ENCODE assay signal across 21 cellular contexts in the genomic region with DNA sequence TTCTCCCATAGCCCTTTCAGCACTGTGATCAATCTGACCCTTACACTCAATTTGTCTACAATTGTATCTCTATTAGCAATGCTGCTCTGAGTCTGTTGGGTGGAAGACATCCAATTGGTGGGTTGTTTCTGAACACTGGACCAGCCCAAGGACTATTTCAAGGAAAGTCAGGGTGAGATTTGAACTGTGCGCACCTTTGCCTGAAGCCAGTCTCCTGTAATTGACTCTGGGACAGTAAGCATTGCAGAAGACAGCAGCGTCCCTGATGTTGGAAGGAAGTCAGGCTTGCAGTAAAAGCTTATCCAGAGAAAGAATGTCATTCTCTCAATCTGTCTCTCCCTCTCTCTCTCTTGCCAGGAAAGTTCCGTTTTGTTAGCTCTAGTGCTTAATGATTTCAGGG.
"Had no signal": no experiment of that assay in that cellular context is flagged by ENCODE, and none has a peak within 500 bp of the region (broad histone marks: within the 10 kb centered on the region; RNA-seq: fewer than 3 reads in every experiment).

No MANE protein-coding gene starts in this region.

- H3K9me3 ChIP-seq: esophagus muscularis mucosa, left lung, mucosa of descending colon, pancreas had no signal

- H3K4me1 ChIP-seq: esophagus muscularis mucosa, gastroesophageal sphincter, left lung, pancreas had no signal

- ATAC-seq: effector memory CD8-positive, alpha-beta T cell; gastroesophageal sphincter; left lung; mucosa of descending colon; naive thymus-derived CD8-positive, alpha-beta T cell; pancreas; right cardiac atrium had no signal

- H3K4me3 ChIP-seq: left lung, mucosa of descending colon, neural progenitor cell, pancreas had no signal

- DNase-seq: effector memory CD8-positive, alpha-beta T cell; foreskin fibroblast; glutamatergic neuron; immature natural killer cell; left lung; mammary epithelial cell; mucosa of descending colon; naive thymus-derived CD8-positive, alpha-beta T cell; nucleus accumbens; pancreas; right cardiac atrium; small intestine; stimulated activated CD4-positive, alpha-beta T cell treated with anti-CD3 and anti-CD28 coated beads, Interleukin-12 subunit alpha, Interleukin-12 subunit beta, amount 100 ng/mL, for 4 hours; stimulated activated naive CD4-positive, alpha-beta T cell treated with Interleukin-2 at 50 U/mL for 16 hours; trophoblast cell had no signal

- H3K4me1 Mint-ChIP-seq: immature natural killer cell had no signal

- H3K4me3 Mint-ChIP-seq: dendritic cell treated with granulocyte-macrophage colony-stimulating factor and Interleukin-4, amounts not matched to agents 40 ng/mL and 50 ng/mL, for 4 days; effector memory CD8-positive, alpha-beta T cell; immature natural killer cell; naive thymus-derived CD8-positive, alpha-beta T cell; neural progenitor cell had no signal

- H3K36me3 ChIP-seq: esophagus muscularis mucosa, gastroesophageal sphincter, left lung, neural progenitor cell, pancreas had no signal

- H3K27ac Mint-ChIP-seq: dendritic cell treated with granulocyte-macrophage colony-stimulating factor and Interleukin-4, amounts not matched to agents 40 ng/mL and 50 ng/mL, for 4 days; effector memory CD8-positive, alpha-beta T cell; immature natural killer cell; naive thymus-derived CD8-positive, alpha-beta T cell; neural progenitor cell; progenitor cell of endocrine pancreas had no signal

- H3K27me3 ChIP-seq: esophagus muscularis mucosa, gastroesophageal sphincter, left lung, neural progenitor cell had no signal

- H3K36me3 Mint-ChIP-seq: immature natural killer cell; naive thymus-derived CD8-positive, alpha-beta T cell had no signal

- H3K9me3 Mint-ChIP-seq: dendritic cell treated with granulocyte-macrophage colony-stimulating factor and Interleukin-4, amounts not matched to agents 40 ng/mL and 50 ng/mL, for 4 days; effector memory CD8-positive, alpha-beta T cell; immature natural killer cell had no signal

- H3K27ac ChIP-seq: epithelial cell of prostate, esophagus muscularis mucosa, gastroesophageal sphincter, left lung, neural progenitor cell, pancreas had no signal
